1 cellular context compared by ENCODE assay signal in the genomic region with DNA sequence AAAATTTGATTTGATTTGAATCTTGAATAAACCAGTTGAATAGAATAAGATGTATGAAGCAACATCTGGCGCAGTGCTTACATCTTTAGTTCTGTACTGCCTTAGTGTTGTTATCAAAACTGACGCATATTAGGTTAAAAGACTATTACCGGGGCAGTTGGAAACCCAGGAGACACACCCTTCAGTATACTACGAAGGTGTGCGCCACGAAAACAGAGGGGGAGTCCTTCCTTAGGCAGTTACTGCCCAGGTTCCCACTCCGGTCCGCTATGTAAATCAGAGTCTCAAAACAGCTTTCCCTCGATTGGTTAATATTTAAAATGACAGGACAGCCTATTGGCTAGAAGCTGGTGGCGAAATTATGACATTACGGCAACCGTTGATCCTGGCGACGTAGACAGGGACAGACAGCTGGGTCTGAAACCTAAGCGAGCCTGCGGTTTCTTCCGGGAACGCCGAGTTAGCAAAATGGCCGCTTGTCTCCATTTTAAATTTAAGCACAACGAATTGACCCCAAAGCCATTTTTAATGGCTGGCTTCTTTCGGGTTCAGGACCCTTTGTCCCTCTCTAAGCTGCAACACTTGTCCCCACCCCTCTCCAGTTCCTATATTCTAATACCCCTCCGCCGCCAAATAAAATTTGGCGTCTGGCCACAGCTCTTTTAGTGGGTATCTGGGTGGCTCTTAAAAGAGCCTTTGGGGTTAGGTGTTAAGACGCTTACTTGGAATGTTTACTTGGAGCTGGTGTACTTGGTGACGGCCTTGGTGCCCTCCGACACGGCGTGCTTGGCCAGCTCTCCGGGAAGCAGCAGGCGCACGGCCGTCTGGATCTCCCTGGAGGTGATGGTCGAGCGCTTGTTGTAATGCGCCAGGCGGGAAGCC.
TF ChIP-seq lines count a peak whose summit lies in the region.

No MANE protein-coding gene starts in this region.

TF ChIP-seq in HepG2, 621 proteins besides CTCF, POLR2A, EP300 and RAD21 (continued from another document and continues in another):
- TF ChIP-seq, protein P1, sequence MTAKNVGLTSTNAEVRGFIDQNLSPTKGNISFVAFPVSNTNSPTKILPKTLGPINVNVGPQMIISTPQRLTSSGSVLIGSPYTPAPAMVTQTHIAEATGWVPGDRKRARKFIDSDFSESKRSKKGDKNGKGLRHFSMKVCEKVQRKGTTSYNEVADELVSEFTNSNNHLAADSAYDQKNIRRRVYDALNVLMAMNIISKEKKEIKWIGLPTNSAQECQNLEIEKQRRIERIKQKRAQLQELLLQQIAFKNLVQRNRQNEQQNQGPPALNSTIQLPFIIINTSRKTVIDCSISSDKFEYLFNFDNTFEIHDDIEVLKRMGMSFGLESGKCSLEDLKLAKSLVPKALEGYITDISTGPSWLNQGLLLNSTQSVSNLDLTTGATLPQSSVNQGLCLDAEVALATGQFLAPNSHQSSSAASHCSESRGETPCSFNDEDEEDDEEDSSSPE (CRISPR knock-in tag; IDR thresholded peaks at IDR 0.05), result peak; percentile 75
- TF ChIP-seq, protein P2, sequence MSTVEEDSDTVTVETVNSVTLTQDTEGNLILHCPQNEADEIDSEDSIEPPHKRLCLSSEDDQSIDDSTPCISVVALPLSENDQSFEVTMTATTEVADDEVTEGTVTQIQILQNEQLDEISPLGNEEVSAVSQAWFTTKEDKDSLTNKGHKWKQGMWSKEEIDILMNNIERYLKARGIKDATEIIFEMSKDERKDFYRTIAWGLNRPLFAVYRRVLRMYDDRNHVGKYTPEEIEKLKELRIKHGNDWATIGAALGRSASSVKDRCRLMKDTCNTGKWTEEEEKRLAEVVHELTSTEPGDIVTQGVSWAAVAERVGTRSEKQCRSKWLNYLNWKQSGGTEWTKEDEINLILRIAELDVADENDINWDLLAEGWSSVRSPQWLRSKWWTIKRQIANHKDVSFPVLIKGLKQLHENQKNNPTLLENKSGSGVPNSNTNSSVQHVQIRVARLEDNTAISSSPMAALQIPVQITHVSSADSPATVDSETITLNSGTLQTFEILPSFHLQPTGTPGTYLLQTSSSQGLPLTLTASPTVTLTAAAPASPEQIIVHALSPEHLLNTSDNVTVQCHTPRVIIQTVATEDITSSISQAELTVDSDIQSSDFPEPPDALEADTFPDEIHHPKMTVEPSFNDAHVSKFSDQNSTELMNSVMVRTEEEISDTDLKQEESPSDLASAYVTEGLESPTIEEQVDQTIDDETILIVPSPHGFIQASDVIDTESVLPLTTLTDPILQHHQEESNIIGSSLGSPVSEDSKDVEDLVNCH (CRISPR knock-in tag; IDR thresholded peaks at IDR 0.05), result no peak
- no peak; the same call in 1 of the 2 replicates for TF ChIP-seq ZNF333 (CRISPR knock-in tag; IDR thresholded peaks at IDR 0.05; ENCODE audit: borderline replicate concordance)
- TF ChIP-seq ZFP41 (CRISPR knock-in tag; IDR thresholded peaks at IDR 0.05; ENCODE audit: borderline replicate concordance), result no peak
- peak; percentile 49; the same call in 1 of the 2 replicates for TF ChIP-seq NCOA2 (CRISPR knock-in tag; IDR thresholded peaks at IDR 0.05)
- no peak for TF ChIP-seq BORCS8-MEF2B (CRISPR knock-in tag; IDR thresholded peaks at IDR 0.05)
- TF ChIP-seq NBN (conservative IDR thresholded peaks at IDR 0.05), result no peak
- no peak for TF ChIP-seq ZNF670 (CRISPR knock-in tag; IDR thresholded peaks at IDR 0.05; ENCODE audit: borderline replicate concordance)
- TF ChIP-seq ZNF138 (CRISPR knock-in tag; IDR thresholded peaks at IDR 0.05; ENCODE audit: low read depth), result no peak; the same call in 1 of the 2 replicates
- peak; percentile 81 for TF ChIP-seq DNMT3B (CRISPR knock-in tag; conservative IDR thresholded peaks at IDR 0.05)
- TF ChIP-seq, protein P3, sequence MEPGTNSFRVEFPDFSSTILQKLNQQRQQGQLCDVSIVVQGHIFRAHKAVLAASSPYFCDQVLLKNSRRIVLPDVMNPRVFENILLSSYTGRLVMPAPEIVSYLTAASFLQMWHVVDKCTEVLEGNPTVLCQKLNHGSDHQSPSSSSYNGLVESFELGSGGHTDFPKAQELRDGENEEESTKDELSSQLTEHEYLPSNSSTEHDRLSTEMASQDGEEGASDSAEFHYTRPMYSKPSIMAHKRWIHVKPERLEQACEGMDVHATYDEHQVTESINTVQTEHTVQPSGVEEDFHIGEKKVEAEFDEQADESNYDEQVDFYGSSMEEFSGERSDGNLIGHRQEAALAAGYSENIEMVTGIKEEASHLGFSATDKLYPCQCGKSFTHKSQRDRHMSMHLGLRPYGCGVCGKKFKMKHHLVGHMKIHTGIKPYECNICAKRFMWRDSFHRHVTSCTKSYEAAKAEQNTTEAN (CRISPR knock-in tag; conservative IDR thresholded peaks at IDR 0.05), result no peak
- TF ChIP-seq, protein P4, sequence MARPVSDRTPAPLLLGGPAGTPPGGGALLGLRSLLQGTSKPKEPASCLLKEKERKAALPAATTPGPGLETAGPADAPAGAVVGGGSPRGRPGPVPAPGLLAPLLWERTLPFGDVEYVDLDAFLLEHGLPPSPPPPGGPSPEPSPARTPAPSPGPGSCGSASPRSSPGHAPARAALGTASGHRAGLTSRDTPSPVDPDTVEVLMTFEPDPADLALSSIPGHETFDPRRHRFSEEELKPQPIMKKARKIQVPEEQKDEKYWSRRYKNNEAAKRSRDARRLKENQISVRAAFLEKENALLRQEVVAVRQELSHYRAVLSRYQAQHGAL (CRISPR knock-in tag; IDR thresholded peaks at IDR 0.05; ENCODE audit: not compliant biosample characterization), result no peak
- TF ChIP-seq, protein P5, sequence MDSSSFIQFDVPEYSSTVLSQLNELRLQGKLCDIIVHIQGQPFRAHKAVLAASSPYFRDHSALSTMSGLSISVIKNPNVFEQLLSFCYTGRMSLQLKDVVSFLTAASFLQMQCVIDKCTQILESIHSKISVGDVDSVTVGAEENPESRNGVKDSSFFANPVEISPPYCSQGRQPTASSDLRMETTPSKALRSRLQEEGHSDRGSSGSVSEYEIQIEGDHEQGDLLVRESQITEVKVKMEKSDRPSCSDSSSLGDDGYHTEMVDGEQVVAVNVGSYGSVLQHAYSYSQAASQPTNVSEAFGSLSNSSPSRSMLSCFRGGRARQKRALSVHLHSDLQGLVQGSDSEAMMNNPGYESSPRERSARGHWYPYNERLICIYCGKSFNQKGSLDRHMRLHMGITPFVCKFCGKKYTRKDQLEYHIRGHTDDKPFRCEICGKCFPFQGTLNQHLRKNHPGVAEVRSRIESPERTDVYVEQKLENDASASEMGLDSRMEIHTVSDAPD (CRISPR knock-in tag; IDR thresholded peaks at IDR 0.05), result no peak
- TF ChIP-seq TEAD2 (CRISPR knock-in tag; IDR thresholded peaks at IDR 0.05), result 0 out of 2 replicates have a peak, but pooled peaks have one; percentile 43
- peak; percentile 92 for TF ChIP-seq IRF2 (CRISPR knock-in tag; IDR thresholded peaks at IDR 0.05)
- TF ChIP-seq, protein P6, sequence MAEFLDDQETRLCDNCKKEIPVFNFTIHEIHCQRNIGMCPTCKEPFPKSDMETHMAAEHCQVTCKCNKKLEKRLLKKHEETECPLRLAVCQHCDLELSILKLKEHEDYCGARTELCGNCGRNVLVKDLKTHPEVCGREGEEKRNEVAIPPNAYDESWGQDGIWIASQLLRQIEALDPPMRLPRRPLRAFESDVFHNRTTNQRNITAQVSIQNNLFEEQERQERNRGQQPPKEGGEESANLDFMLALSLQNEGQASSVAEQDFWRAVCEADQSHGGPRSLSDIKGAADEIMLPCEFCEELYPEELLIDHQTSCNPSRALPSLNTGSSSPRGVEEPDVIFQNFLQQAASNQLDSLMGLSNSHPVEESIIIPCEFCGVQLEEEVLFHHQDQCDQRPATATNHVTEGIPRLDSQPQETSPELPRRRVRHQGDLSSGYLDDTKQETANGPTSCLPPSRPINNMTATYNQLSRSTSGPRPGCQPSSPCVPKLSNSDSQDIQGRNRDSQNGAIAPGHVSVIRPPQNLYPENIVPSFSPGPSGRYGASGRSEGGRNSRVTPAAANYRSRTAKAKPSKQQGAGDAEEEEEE (CRISPR knock-in tag; IDR thresholded peaks at IDR 0.05; ENCODE audit: borderline replicate concordance), result no peak
- no peak for TF ChIP-seq PAWR (CRISPR knock-in tag; IDR thresholded peaks at IDR 0.05; ENCODE audit: borderline replicate concordance)
- TF ChIP-seq, protein P7, sequence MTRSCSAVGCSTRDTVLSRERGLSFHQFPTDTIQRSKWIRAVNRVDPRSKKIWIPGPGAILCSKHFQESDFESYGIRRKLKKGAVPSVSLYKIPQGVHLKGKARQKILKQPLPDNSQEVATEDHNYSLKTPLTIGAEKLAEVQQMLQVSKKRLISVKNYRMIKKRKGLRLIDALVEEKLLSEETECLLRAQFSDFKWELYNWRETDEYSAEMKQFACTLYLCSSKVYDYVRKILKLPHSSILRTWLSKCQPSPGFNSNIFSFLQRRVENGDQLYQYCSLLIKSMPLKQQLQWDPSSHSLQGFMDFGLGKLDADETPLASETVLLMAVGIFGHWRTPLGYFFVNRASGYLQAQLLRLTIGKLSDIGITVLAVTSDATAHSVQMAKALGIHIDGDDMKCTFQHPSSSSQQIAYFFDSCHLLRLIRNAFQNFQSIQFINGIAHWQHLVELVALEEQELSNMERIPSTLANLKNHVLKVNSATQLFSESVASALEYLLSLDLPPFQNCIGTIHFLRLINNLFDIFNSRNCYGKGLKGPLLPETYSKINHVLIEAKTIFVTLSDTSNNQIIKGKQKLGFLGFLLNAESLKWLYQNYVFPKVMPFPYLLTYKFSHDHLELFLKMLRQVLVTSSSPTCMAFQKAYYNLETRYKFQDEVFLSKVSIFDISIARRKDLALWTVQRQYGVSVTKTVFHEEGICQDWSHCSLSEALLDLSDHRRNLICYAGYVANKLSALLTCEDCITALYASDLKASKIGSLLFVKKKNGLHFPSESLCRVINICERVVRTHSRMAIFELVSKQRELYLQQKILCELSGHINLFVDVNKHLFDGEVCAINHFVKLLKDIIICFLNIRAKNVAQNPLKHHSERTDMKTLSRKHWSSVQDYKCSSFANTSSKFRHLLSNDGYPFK (CRISPR knock-in tag; IDR thresholded peaks at IDR 0.05; ENCODE audit: borderline replicate concordance), result no peak
- TF ChIP-seq NR2C2 (CRISPR knock-in tag; IDR thresholded peaks at IDR 0.05; ENCODE audit: borderline replicate concordance), result no peak; the same call in 1 of the 2 replicates
- no peak for TF ChIP-seq ZFX (CRISPR knock-in tag; IDR thresholded peaks at IDR 0.05; ENCODE audit: low read depth)
- TF ChIP-seq, protein P8, sequence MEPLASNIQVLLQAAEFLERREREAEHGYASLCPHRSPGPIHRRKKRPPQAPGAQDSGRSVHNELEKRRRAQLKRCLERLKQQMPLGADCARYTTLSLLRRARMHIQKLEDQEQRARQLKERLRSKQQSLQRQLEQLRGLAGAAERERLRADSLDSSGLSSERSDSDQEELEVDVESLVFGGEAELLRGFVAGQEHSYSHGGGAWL (CRISPR knock-in tag; IDR thresholded peaks at IDR 0.05), result no peak
- peak; percentile 86; the same call in 1 of the 2 replicates for TF ChIP-seq ZNF572 (CRISPR knock-in tag; IDR thresholded peaks at IDR 0.05)
- no peak for TF ChIP-seq ZNF557 (CRISPR knock-in tag; IDR thresholded peaks at IDR 0.05)
- peak; percentile 96 for TF ChIP-seq FOXC1 (CRISPR knock-in tag; IDR thresholded peaks at IDR 0.05; ENCODE audit: borderline replicate concordance)
- TF ChIP-seq ZNF720 (CRISPR knock-in tag; IDR thresholded peaks at IDR 0.05), result no peak
- no peak for TF ChIP-seq SP1 (IDR thresholded peaks at IDR 0.05)
- TF ChIP-seq SP1 (CRISPR knock-in tag; IDR thresholded peaks at IDR 0.05), result peak; percentile 51; the same call in 1 of the 2 replicates
- TF ChIP-seq KMT2A (CRISPR knock-in tag; IDR thresholded peaks at IDR 0.05), result no peak
- 0 out of 2 replicates have a peak, but pooled peaks have one; percentile 26 for TF ChIP-seq GATA4 (IDR thresholded peaks at IDR 0.05; ENCODE audit: borderline replicate concordance, low read depth)
- TF ChIP-seq PAF1 (CRISPR knock-in tag; IDR thresholded peaks at IDR 0.05), result peak; percentile 52; the same call in 1 of the 2 replicates
- peak; percentile 81 for TF ChIP-seq ATF7-NPFF (CRISPR knock-in tag; IDR thresholded peaks at IDR 0.05; ENCODE audit: low read depth)
- TF ChIP-seq, protein P9, sequence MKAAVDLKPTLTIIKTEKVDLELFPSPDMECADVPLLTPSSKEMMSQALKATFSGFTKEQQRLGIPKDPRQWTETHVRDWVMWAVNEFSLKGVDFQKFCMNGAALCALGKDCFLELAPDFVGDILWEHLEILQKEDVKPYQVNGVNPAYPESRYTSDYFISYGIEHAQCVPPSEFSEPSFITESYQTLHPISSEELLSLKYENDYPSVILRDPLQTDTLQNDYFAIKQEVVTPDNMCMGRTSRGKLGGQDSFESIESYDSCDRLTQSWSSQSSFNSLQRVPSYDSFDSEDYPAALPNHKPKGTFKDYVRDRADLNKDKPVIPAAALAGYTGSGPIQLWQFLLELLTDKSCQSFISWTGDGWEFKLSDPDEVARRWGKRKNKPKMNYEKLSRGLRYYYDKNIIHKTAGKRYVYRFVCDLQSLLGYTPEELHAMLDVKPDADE (CRISPR knock-in tag; IDR thresholded peaks at IDR 0.05), result no peak
- TF ChIP-seq FOXK2 (IDR thresholded peaks at IDR 0.05), result peak; percentile 75
- TF ChIP-seq ETV6 (CRISPR knock-in tag; conservative IDR thresholded peaks at IDR 0.05), result no peak
- TF ChIP-seq, protein P10, sequence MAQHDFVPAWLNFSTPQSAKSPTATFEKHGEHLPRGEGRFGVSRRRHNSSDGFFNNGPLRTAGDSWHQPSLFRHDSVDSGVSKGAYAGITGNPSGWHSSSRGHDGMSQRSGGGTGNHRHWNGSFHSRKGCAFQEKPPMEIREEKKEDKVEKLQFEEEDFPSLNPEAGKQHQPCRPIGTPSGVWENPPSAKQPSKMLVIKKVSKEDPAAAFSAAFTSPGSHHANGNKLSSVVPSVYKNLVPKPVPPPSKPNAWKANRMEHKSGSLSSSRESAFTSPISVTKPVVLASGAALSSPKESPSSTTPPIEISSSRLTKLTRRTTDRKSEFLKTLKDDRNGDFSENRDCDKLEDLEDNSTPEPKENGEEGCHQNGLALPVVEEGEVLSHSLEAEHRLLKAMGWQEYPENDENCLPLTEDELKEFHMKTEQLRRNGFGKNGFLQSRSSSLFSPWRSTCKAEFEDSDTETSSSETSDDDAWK (CRISPR knock-in tag; IDR thresholded peaks at IDR 0.05), result no peak
- TF ChIP-seq, protein P11, sequence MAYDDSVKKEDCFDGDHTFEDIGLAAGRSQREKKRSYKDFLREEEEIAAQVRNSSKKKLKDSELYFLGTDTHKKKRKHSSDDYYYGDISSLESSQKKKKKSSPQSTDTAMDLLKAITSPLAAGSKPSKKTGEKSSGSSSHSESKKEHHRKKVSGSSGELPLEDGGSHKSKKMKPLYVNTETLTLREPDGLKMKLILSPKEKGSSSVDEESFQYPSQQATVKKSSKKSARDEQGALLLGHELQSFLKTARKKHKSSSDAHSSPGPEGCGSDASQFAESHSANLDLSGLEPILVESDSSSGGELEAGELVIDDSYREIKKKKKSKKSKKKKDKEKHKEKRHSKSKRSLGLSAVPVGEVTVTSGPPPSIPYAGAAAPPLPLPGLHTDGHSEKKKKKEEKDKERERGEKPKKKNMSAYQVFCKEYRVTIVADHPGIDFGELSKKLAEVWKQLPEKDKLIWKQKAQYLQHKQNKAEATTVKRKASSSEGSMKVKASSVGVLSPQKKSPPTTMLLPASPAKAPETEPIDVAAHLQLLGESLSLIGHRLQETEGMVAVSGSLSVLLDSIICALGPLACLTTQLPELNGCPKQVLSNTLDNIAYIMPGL (CRISPR knock-in tag; IDR thresholded peaks at IDR 0.05; ENCODE audit: borderline replicate concordance in 1 of 2, low read depth in 1 of 2), result peak; percentile 86 to 88; a peak in 2 of 4 replicates
- TF ChIP-seq ZNF660 (CRISPR knock-in tag; IDR thresholded peaks at IDR 0.05; ENCODE audit: borderline replicate concordance, low read depth), result 0 out of 2 replicates have a peak, but pooled peaks have one; percentile 64
- TF ChIP-seq MTF1 (CRISPR knock-in tag; IDR thresholded peaks at IDR 0.05), result peak; percentile 60; the same call in 1 of the 2 replicates
- no peak for TF ChIP-seq ONECUT2 (CRISPR knock-in tag; IDR thresholded peaks at IDR 0.05)
- TF ChIP-seq ZNF205 (CRISPR knock-in tag; IDR thresholded peaks at IDR 0.05), result no peak; the same call in 1 of the 2 replicates
- no peak for TF ChIP-seq ZNF746 (CRISPR knock-in tag; IDR thresholded peaks at IDR 0.05)
- TF ChIP-seq ZSCAN31 (CRISPR knock-in tag; IDR thresholded peaks at IDR 0.05; ENCODE audit: low read depth), result no peak
- no peak for TF ChIP-seq ZFP36L2 (CRISPR knock-in tag; IDR thresholded peaks at IDR 0.05)
- TF ChIP-seq FOXO1 (CRISPR knock-in tag; IDR thresholded peaks at IDR 0.05), result peak; percentile 83
